9 cellular contexts compared by ENCODE assay signal in genomic region chr17:59623151-59623550, GRCh38. TPM values are rescaled to one million over a fixed set of nuclear protein-coding genes. Genes with fewer than 3 reads are reported as not detected.
DNase-seq lines count a peak whose midpoint lies in the region; ATAC-seq, FAIRE-seq and TF ChIP-seq lines count a peak whose summit lies in the region.
"Had no signal": no experiment of that assay in that cellular context is flagged by ENCODE, and none has a peak within 500 bp of the region (broad histone marks: within the 10 kb centered on the region; RNA-seq: fewer than 3 reads in every experiment).

No MANE protein-coding gene starts in this region.

- FAIRE-seq in GM12892 (lab: Jason Lieb, UNC): no peak

- H3K4me2 ChIP-seq in SU-DHL-6 (ENCODE audit: low read depth, low read length, poor library complexity, severe bottlenecking) (peak overlapping the region; percentile 96), smooth muscle cell (peak overlapping the region; percentile 99)

- H3K27me3 ChIP-seq in SU-DHL-6 (ENCODE audit: low read length) (no peaks in the 10 kb centered on the region), smooth muscle cell (ENCODE audit: low read depth) (no peaks in the 10 kb centered on the region)

- no peak overlapping the region for H3K27ac Mint-ChIP-seq in activated CD8-positive, alpha-beta T cell treated with anti-CD3 and anti-CD28 coated beads for 36 hours
- no peak overlapping the region for H3K27ac Mint-ChIP-seq in activated CD8-positive, alpha-beta T cell treated with anti-CD3 and anti-CD28 coated beads, Interleukin-2, amount 10 ng/mL, durations not matched to agents 7 days and 5 days

- H3K27me3 Mint-ChIP-seq in activated CD8-positive, alpha-beta T cell treated with anti-CD3 and anti-CD28 coated beads for 36 hours: no peaks in the 10 kb centered on the region
- H3K27me3 Mint-ChIP-seq in activated CD8-positive, alpha-beta T cell treated with anti-CD3 and anti-CD28 coated beads, Interleukin-2, amount 10 ng/mL, durations not matched to agents 7 days and 5 days (ENCODE audit: low read depth): no peaks in the 10 kb centered on the region

- no peak for TF ChIP-seq POLR2A in GM12892 (IDR thresholded peaks at IDR 0.05; ENCODE audit: low read depth, low read length)

- H3K4me3 ChIP-seq in SU-DHL-6 (ENCODE audit: insufficient read depth, low read length, poor library complexity, severe bottlenecking) (peak overlapping the region; percentile 24), fibroblast of the aortic adventitia (ENCODE audit: low read depth, low read length) (peak overlapping the region; percentile 36), smooth muscle cell (peak overlapping the region; percentile 99)

- no peaks in the 10 kb centered on the region for H3K9me3 Mint-ChIP-seq in activated CD8-positive, alpha-beta T cell treated with anti-CD3 and anti-CD28 coated beads for 36 hours
- H3K9me3 Mint-ChIP-seq in activated CD8-positive, alpha-beta T cell treated with anti-CD3 and anti-CD28 coated beads, Interleukin-2, amount 10 ng/mL, durations not matched to agents 7 days and 5 days (ENCODE audit: insufficient read depth): no peaks in the 10 kb centered on the region

- peaks cover 46% of the 10 kb centered on the region for H3K4me1 ChIP-seq in smooth muscle cell (ENCODE audit: low read depth)

- H3F3A ChIP-seq in SU-DHL-6 (ENCODE audit: insufficient read depth) (peaks cover 35% of the 10 kb centered on the region), smooth muscle cell (ENCODE audit: low read depth) (peaks cover 22% of the 10 kb centered on the region)

- H3K9me3 ChIP-seq in SU-DHL-6 (ENCODE audit: insufficient read depth, low read length) (no peaks in the 10 kb centered on the region), smooth muscle cell (replicated peaks; ENCODE audit: low read depth) (no peaks in the 10 kb centered on the region)

- H2AFZ ChIP-seq in SU-DHL-6 (ENCODE audit: low read depth, low read length, severe bottlenecking) (no peak overlapping the region), smooth muscle cell (ENCODE audit: low read depth) (no peak overlapping the region)

- 56% methylated on average over 2 of the region's 2 CpGs for WGBS in smooth muscle cell (ENCODE audit: low lambda C conversion rate)

- H3K27ac ChIP-seq in SU-DHL-6 (ENCODE audit: low read depth, low read length) (0 out of 2 replicates have a peak overlapping the region, but pooled peaks have one; percentile 61), smooth muscle cell (ENCODE audit: low read depth) (peak overlapping the region; percentile 99)

- POLR2A ChIA-PET in activated CD8-positive, alpha-beta T cell treated with anti-CD3 and anti-CD28 coated beads for 36 hours (lab: Charles Lee): interaction anchor here (0.6 to 1.0 kb wide), 2 partner anchors 14 to 238 kb away, joined by 3 read pairs; no protein-coding TSS in a partner anchor
- POLR2A ChIA-PET in activated CD8-positive, alpha-beta T cell treated with anti-CD3 and anti-CD28 coated beads, Interleukin-2, amount 10 ng/mL, durations not matched to agents 7 days and 5 days (lab: Charles Lee): interaction anchor here (0.5 to 1.4 kb wide), 3 partner anchors 11 to 205 kb away, joined by 3 to 4 read pairs (median 3); partner anchors contain the start of genes PTRH2 and VMP1

- CTCF ChIA-PET in activated CD8-positive, alpha-beta T cell treated with anti-CD3 and anti-CD28 coated beads for 36 hours (lab: Charles Lee): interaction anchor here (1.0 kb wide), 1 partner anchor 19 kb away, joined by 4 read pairs; no protein-coding TSS in a partner anchor
- CTCF ChIA-PET in activated CD8-positive, alpha-beta T cell treated with anti-CD3 and anti-CD28 coated beads, Interleukin-2, amount 10 ng/mL, durations not matched to agents 7 days and 5 days (lab: Charles Lee): interaction anchor here (1.3 to 1.6 kb wide), 2 partner anchors 10 to 293 kb away, joined by 3 to 4 read pairs; no protein-coding TSS in a partner anchor

- H3K4me1 Mint-ChIP-seq in activated CD8-positive, alpha-beta T cell treated with anti-CD3 and anti-CD28 coated beads for 36 hours (ENCODE audit: low read depth): peaks cover 54% of the 10 kb centered on the region
- peaks cover 51% of the 10 kb centered on the region for H3K4me1 Mint-ChIP-seq in activated CD8-positive, alpha-beta T cell treated with anti-CD3 and anti-CD28 coated beads, Interleukin-2, amount 10 ng/mL, durations not matched to agents 7 days and 5 days (ENCODE audit: low read depth)

- peaks cover 15% of the 10 kb centered on the region for H3K36me3 ChIP-seq in SU-DHL-6 (ENCODE audit: low read length)
- H3K36me3 ChIP-seq in smooth muscle cell (ENCODE audit: low read depth): no peaks in the 10 kb centered on the region

- H3K36me3 Mint-ChIP-seq in activated CD8-positive, alpha-beta T cell treated with anti-CD3 and anti-CD28 coated beads for 36 hours (ENCODE audit: low read depth): peaks cover 21% of the 10 kb centered on the region
- peaks cover 44% of the 10 kb centered on the region for H3K36me3 Mint-ChIP-seq in activated CD8-positive, alpha-beta T cell treated with anti-CD3 and anti-CD28 coated beads, Interleukin-2, amount 10 ng/mL, durations not matched to agents 7 days and 5 days (ENCODE audit: low read depth)

- H3K9me2 ChIP-seq in SU-DHL-6 (replicated peaks; ENCODE audit: insufficient read depth, low read length): no peaks in the 10 kb centered on the region

- H3K9ac ChIP-seq in SU-DHL-6 (ENCODE audit: low read length) (0 out of 2 replicates have a peak overlapping the region, but pooled peaks have one; percentile 100), smooth muscle cell (ENCODE audit: low read depth) (peak overlapping the region; percentile 16)

- H3K79me2 ChIP-seq in SU-DHL-6 (ENCODE audit: insufficient read depth, low read length): peaks cover 93% of the 10 kb centered on the region
- H3K79me2 ChIP-seq in smooth muscle cell (ENCODE audit: low read depth): peaks cover 84% of the 10 kb centered on the region

- ATAC-seq in activated CD8-positive, alpha-beta T cell treated with anti-CD3 and anti-CD28 coated beads for 36 hours: no peak
- no peak for ATAC-seq in activated CD8-positive, alpha-beta T cell treated with anti-CD3 and anti-CD28 coated beads, Interleukin-2, amount 10 ng/mL, durations not matched to agents 7 days and 5 days

- peak overlapping the region; percentile 30 for H3K4me3 Mint-ChIP-seq in activated CD8-positive, alpha-beta T cell treated with anti-CD3 and anti-CD28 coated beads for 36 hours
- no peak overlapping the region for H3K4me3 Mint-ChIP-seq in activated CD8-positive, alpha-beta T cell treated with anti-CD3 and anti-CD28 coated beads, Interleukin-2, amount 10 ng/mL, durations not matched to agents 7 days and 5 days

- TF ChIP-seq CTCF in activated CD8-positive, alpha-beta T cell treated with anti-CD3 and anti-CD28 coated beads for 36 hours (IDR thresholded peaks at IDR 0.05): no peak
- TF ChIP-seq CTCF in SU-DHL-6 (IDR thresholded peaks at IDR 0.05; ENCODE audit: insufficient read depth, low read length, poor library complexity, severe bottlenecking): no peak
- TF ChIP-seq CTCF in fibroblast of the aortic adventitia (IDR thresholded peaks at IDR 0.05; ENCODE audit: insufficient read depth, low read length): no peak
- no peak for TF ChIP-seq CTCF in smooth muscle cell (IDR thresholded peaks at IDR 0.05; ENCODE audit: borderline replicate concordance, insufficient read depth, poor library complexity, severe bottlenecking)

- no peak for DNase-seq in activated CD8-positive, alpha-beta T cell treated with anti-CD3 and anti-CD28 coated beads for 36 hours
- no peak for DNase-seq in activated CD8-positive, alpha-beta T cell treated with anti-CD3 and anti-CD28 coated beads, Interleukin-2, amount 10 ng/mL, durations not matched to agents 7 days and 5 days
- peak; percentile 47 for DNase-seq in fibroblast of the aortic adventitia (ENCODE audit: low read depth)
- no peak for DNase-seq in smooth muscle cell (lab: John Stamatoyannopoulos, UW; ENCODE audit: unreplicated experiment)
- no peak for DNase-seq in central memory CD4-positive, alpha-beta T cell
- DNase-seq in DMS 273 treated with DMSO at 0.1 percent for 48 hours (lab: John Stamatoyannopoulos, UW): no peak
- no peak for DNase-seq in GM12892 (ENCODE audit: insufficient read length)
- DNase-seq: activated CD4-positive, alpha-beta T cell treated with anti-CD3 and anti-CD28 coated beads for 4 hours had no signal

- H4K20me1 ChIP-seq in SU-DHL-6 (ENCODE audit: low read depth, low read length) (peaks cover 60% of the 10 kb centered on the region), smooth muscle cell (ENCODE audit: low read depth) (peaks cover 76% of the 10 kb centered on the region)

- intact Hi-C loops in activated CD8-positive, alpha-beta T cell treated with anti-CD3 and anti-CD28 coated beads for 36 hours (cut with micrococcal nuclease): no loop called here

RNA-seq across cellular contexts. Expression of gene CLTC, which starts 3.5 kb away (rescaled TPM):
- total RNA-seq in activated CD8-positive, alpha-beta T cell treated with anti-CD3 and anti-CD28 coated beads for 36 hours: 100 to 1,000 TPM; 137 to 142 TPM
- total RNA-seq in activated CD8-positive, alpha-beta T cell treated with anti-CD3 and anti-CD28 coated beads, Interleukin-2, amount 10 ng/mL, durations not matched to agents 7 days and 5 days: 100 to 1,000 TPM; 126 to 131 TPM
- total RNA-seq in fibroblast of the aortic adventitia (ENCODE audit: low replicate concordance): 487 and 798 TPM in 2 replicates
- total RNA-seq in smooth muscle cell: 362 and 378 TPM in 2 replicates
- polyA plus RNA-seq in smooth muscle cell: 102 and 114 TPM in 2 replicates
- 78.8 TPM for polyA plus RNA-seq in GM12892 (2012; ENCODE audit: missing spikeins)

RNA-seq across cellular contexts. Expression of gene DHX40, which starts 57.7 kb away (rescaled TPM):
- 10 to 100 TPM; 24.7 to 24.9 TPM for total RNA-seq in activated CD8-positive, alpha-beta T cell treated with anti-CD3 and anti-CD28 coated beads for 36 hours
- total RNA-seq in activated CD8-positive, alpha-beta T cell treated with anti-CD3 and anti-CD28 coated beads, Interleukin-2, amount 10 ng/mL, durations not matched to agents 7 days and 5 days: 10 to 100 TPM; 17.7 to 20.8 TPM
- 57.2 and 68.5 TPM in 2 replicates for total RNA-seq in fibroblast of the aortic adventitia (ENCODE audit: low replicate concordance)
- 44.7 and 52.3 TPM in 2 replicates for total RNA-seq in smooth muscle cell
- 10.8 and 16.5 TPM in 2 replicates for polyA plus RNA-seq in smooth muscle cell
- polyA plus RNA-seq in GM12892 (2012; ENCODE audit: missing spikeins): 12.8 TPM

Comparison
In these comparisons a context has a peak if more than half of its experiments do, and no peak if none do; other contexts are left out.
1. H3K4me3 ChIP-seq: peak in every context shown above with its lines; median percentile 99 in smooth muscle cell; 36 in fibroblast of the aortic adventitia; 24 in SU-DHL-6.